In the genomic region with DNA sequence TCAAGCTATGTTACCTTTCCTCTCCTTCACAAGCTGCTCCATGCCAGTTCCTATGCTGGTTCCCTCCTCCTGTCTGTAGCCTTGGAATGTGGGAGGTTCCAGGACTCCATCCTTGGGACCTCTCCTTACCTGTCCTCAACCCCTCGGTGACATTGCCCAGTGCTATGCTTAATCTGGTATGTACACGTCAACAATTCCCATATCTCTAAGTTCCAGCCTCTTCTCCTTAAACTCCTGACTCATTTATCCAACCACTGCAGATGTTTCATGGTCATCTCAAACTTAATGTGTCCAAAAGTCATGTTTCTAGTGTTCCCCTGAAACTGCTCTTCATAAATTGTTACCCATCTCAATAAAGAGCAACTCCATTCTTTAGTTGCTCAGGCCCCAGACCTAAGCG, we compare ENCODE assay signal across 1 cellular context.
TF ChIP-seq lines count a peak whose summit lies in the region.

No MANE protein-coding gene starts in this region.

TF ChIP-seq in K562, 482 proteins besides CTCF, POLR2A, EP300 and RAD21 (continued from another document and continues in another):
- peak in 1 of 2 experiments; percentile 61 for TF ChIP-seq AFF1 (IDR thresholded peaks at IDR 0.05; ENCODE audit: low read depth in 1 of 2, partially characterized antibody in 2 of 2)
- no peak for TF ChIP-seq MCM3 (IDR thresholded peaks at IDR 0.05)
- TF ChIP-seq ZNF197 (CRISPR knock-in tag; IDR thresholded peaks at IDR 0.05; ENCODE audit: low read depth), result no peak
- TF ChIP-seq RBM34 (IDR thresholded peaks at IDR 0.05; ENCODE audit: borderline replicate concordance, insufficient read depth, low read length), result no peak
- TF ChIP-seq ZNF395 (CRISPR knock-in tag; IDR thresholded peaks at IDR 0.05), result peak; percentile 56; the same call in 1 of the 2 replicates
- no peak for TF ChIP-seq ARHGAP35 (IDR thresholded peaks at IDR 0.05; ENCODE audit: partially characterized antibody)
- peak; percentile 82 for TF ChIP-seq SMARCC2 (IDR thresholded peaks at IDR 0.05; ENCODE audit: low read depth)
- TF ChIP-seq, protein P1, sequence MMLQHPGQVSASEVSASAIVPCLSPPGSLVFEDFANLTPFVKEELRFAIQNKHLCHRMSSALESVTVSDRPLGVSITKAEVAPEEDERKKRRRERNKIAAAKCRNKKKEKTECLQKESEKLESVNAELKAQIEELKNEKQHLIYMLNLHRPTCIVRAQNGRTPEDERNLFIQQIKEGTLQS (IDR thresholded peaks at IDR 0.05), result peak; percentile 59; the same call in 1 of the 2 replicates
- TF ChIP-seq, protein P1 (CRISPR knock-in tag; conservative IDR thresholded peaks at IDR 0.05), result no peak
- TF ChIP-seq, protein P2, sequence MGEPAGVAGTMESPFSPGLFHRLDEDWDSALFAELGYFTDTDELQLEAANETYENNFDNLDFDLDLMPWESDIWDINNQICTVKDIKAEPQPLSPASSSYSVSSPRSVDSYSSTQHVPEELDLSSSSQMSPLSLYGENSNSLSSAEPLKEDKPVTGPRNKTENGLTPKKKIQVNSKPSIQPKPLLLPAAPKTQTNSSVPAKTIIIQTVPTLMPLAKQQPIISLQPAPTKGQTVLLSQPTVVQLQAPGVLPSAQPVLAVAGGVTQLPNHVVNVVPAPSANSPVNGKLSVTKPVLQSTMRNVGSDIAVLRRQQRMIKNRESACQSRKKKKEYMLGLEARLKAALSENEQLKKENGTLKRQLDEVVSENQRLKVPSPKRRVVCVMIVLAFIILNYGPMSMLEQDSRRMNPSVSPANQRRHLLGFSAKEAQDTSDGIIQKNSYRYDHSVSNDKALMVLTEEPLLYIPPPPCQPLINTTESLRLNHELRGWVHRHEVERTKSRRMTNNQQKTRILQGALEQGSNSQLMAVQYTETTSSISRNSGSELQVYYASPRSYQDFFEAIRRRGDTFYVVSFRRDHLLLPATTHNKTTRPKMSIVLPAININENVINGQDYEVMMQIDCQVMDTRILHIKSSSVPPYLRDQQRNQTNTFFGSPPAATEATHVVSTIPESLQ (CRISPR knock-in tag; IDR thresholded peaks at IDR 0.05), result no peak
- no peak for TF ChIP-seq SMAD1 (IDR thresholded peaks at IDR 0.05; ENCODE audit: low read depth, low read length, partially characterized antibody)
- no peak for TF ChIP-seq BRF1 (IDR thresholded peaks at IDR 0.05; ENCODE audit: borderline replicate concordance, extremely low read depth, insufficient read length)
- no peak for TF ChIP-seq CBX2 (IDR thresholded peaks at IDR 0.05; ENCODE audit: insufficient read depth, low read length, poor library complexity, severe bottlenecking)
- TF ChIP-seq U2AF1 (optimal IDR thresholded peaks at IDR 0.05; ENCODE audit: low read depth, low read length), result no peak
- peak; percentile 91 for TF ChIP-seq SMARCE1 (IDR thresholded peaks at IDR 0.05)
- no peak for TF ChIP-seq POLR2AphosphoS2 (IDR thresholded peaks at IDR 0.05; ENCODE audit: low read length)
- TF ChIP-seq NCOA4 (IDR thresholded peaks at IDR 0.05; ENCODE audit: partially characterized antibody), result no peak
- TF ChIP-seq ZNF586 (CRISPR knock-in tag; conservative IDR thresholded peaks at IDR 0.05), result no peak
- no peak for TF ChIP-seq SREBF2 (CRISPR knock-in tag; IDR thresholded peaks at IDR 0.05)
- TF ChIP-seq HCFC1 (IDR thresholded peaks at IDR 0.05; ENCODE audit: low read depth, low read length), result no peak
- TF ChIP-seq CREB1 (IDR thresholded peaks at IDR 0.05), result 0 out of 2 replicates have a peak, but pooled peaks have one; percentile 28
- no peak; the same call in 1 of the 2 replicates for TF ChIP-seq CREB1 (CRISPR knock-in tag; IDR thresholded peaks at IDR 0.05)
- TF ChIP-seq GABPA (tag; conservative IDR thresholded peaks at IDR 0.05; ENCODE audit: low read depth), result no peak
- TF ChIP-seq SIRT6 (IDR thresholded peaks at IDR 0.05; ENCODE audit: low read depth, low read length), result no peak
- TF ChIP-seq PHF21A (IDR thresholded peaks at IDR 0.05; ENCODE audit: borderline replicate concordance, low read depth), result no peak
- peak; percentile 69 for TF ChIP-seq POLR2AphosphoS5 (IDR thresholded peaks at IDR 0.05; ENCODE audit: control insufficient read depth, insufficient read depth, low read depth, low read length)
- no peak for TF ChIP-seq HLTF (IDR thresholded peaks at IDR 0.05)
- TF ChIP-seq NFIX (CRISPR knock-in tag; IDR thresholded peaks at IDR 0.05; ENCODE audit: low read depth), result no peak
- TF ChIP-seq FOSL1 (tag; conservative IDR thresholded peaks at IDR 0.05), result peak; percentile 85
- TF ChIP-seq HBP1 (CRISPR knock-in tag; IDR thresholded peaks at IDR 0.05), result no peak
- no peak for TF ChIP-seq NR2C1 (IDR thresholded peaks at IDR 0.05)
- peak; percentile 32; the same call in 1 of the 2 replicates for TF ChIP-seq NR2C1 (tag; IDR thresholded peaks at IDR 0.05)
- TF ChIP-seq CCNT2 (IDR thresholded peaks at IDR 0.05; ENCODE audit: borderline replicate concordance, extremely low read depth, insufficient read length, low read depth, low read length), result peak; percentile 44
- no peak for TF ChIP-seq ZNF140 (CRISPR knock-in tag; IDR thresholded peaks at IDR 0.05)
- peak; percentile 78 for TF ChIP-seq STAT5A (IDR thresholded peaks at IDR 0.05; ENCODE audit: borderline replicate concordance, low read length)
- TF ChIP-seq PML (IDR thresholded peaks at IDR 0.05; ENCODE audit: low read length), result peak; percentile 87
- TF ChIP-seq MYBL2 (IDR thresholded peaks at IDR 0.05; ENCODE audit: low read depth), result no peak
- no peak for TF ChIP-seq MYBL2 (CRISPR knock-in tag; IDR thresholded peaks at IDR 0.05; ENCODE audit: borderline replicate concordance)
- 0 out of 2 replicates have a peak, but pooled peaks have one; percentile 43 for TF ChIP-seq CHAMP1 (IDR thresholded peaks at IDR 0.05)
- TF ChIP-seq CSDE1 (IDR thresholded peaks at IDR 0.05), result no peak
- TF ChIP-seq, protein P3, sequence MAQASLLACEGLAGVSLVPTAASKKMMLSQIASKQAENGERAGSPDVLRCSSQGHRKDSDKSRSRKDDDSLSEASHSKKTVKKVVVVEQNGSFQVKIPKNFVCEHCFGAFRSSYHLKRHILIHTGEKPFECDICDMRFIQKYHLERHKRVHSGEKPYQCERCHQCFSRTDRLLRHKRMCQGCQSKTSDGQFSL (CRISPR knock-in tag; IDR thresholded peaks at IDR 0.05), result no peak
- TF ChIP-seq, protein P3 (tag; IDR thresholded peaks at IDR 0.05), result no peak
- TF ChIP-seq STAT5B (CRISPR knock-in tag; IDR thresholded peaks at IDR 0.05), result no peak
- TF ChIP-seq ZFP36 (IDR thresholded peaks at IDR 0.05; ENCODE audit: low read depth, low read length, partially characterized antibody), result no peak
- no peak for TF ChIP-seq PBX2 (CRISPR knock-in tag; IDR thresholded peaks at IDR 0.05; ENCODE audit: low read depth)
- no peak; the same call in 1 of the 2 replicates for TF ChIP-seq PBX2 (tag; conservative IDR thresholded peaks at IDR 0.05; ENCODE audit: low read depth)
- TF ChIP-seq DNMT1 (IDR thresholded peaks at IDR 0.05), result no peak
- TF ChIP-seq ZNF263 (CRISPR knock-in tag; IDR thresholded peaks at IDR 0.05; ENCODE audit: borderline replicate concordance), result no peak
- peak; percentile 88 for TF ChIP-seq MAFG (tag; conservative IDR thresholded peaks at IDR 0.05)
- no peak for TF ChIP-seq MYNN (IDR thresholded peaks at IDR 0.05)
- TF ChIP-seq MYNN (CRISPR knock-in tag; IDR thresholded peaks at IDR 0.05), result no peak
- TF ChIP-seq DDX20 (tag; IDR thresholded peaks at IDR 0.05; ENCODE audit: low read depth), result no peak
- no peak for TF ChIP-seq NR1H2 (CRISPR knock-in tag; IDR thresholded peaks at IDR 0.05)
- TF ChIP-seq GTF2A2 (tag; IDR thresholded peaks at IDR 0.05), result no peak
